Comparison of ENCODE assay signal across 26 cellular contexts in genomic region chr5:73171495-73171894, GRCh38. TPM values are rescaled to one million over a fixed set of nuclear protein-coding genes. Genes with fewer than 3 reads are reported as not detected.
"Had no signal": no experiment of that assay in that cellular context is flagged by ENCODE, and none has a peak within 500 bp of the region (broad histone marks: within the 10 kb centered on the region; RNA-seq: fewer than 3 reads in every experiment).

No MANE protein-coding gene starts in this region.

- H3K27me3 ChIP-seq: hepatocyte, upper lobe of left lung, vagina had no signal

- H3K4me1 ChIP-seq: esophagus squamous epithelium, psoas muscle, tibial artery, upper lobe of left lung, vagina had no signal

- DNase-seq: effector memory CD8-positive, alpha-beta T cell; esophagus squamous epithelium; foreskin fibroblast; head of caudate nucleus; mammary epithelial cell; mucosa of descending colon; naive thymus-derived CD8-positive, alpha-beta T cell; psoas muscle; spleen; stimulated activated CD4-positive, alpha-beta T cell treated with anti-CD3 and anti-CD28 coated beads, Interleukin-15, amount 100 ng/mL, for 24 hours; stimulated activated CD4-positive, alpha-beta T cell treated with anti-CD3 and anti-CD28 coated beads, Interleukin-1b, Interleukin-23, amount 100 ng/mL, for 48 hours; stimulated activated CD4-positive, alpha-beta T cell treated with anti-CD3 and anti-CD28 coated beads, Interleukin-4, amount 100 ng/mL, for 24 hours; tibial artery; upper lobe of left lung had no signal

- H3K4me2 ChIP-seq: hepatocyte had no signal

- H3K9me3 ChIP-seq: esophagus squamous epithelium, mucosa of descending colon, neutrophil, psoas muscle, tibial artery, upper lobe of left lung, vagina had no signal

- ATAC-seq: effector memory CD8-positive, alpha-beta T cell; left lobe of liver; mucosa of descending colon; naive thymus-derived CD8-positive, alpha-beta T cell; psoas muscle; sciatic nerve; stimulated activated memory B cell treated with anti-CD40 and anti-IgM and Interleukin-4, amounts not matched to agents 10 μg/mL and 1 μg/mL and 100 μg/mL, for 72 hours had no signal

- H3K79me2 ChIP-seq: hepatocyte had no signal

- H3K27ac ChIP-seq: epithelial cell of prostate, esophagus squamous epithelium, hepatocyte, neutrophil, psoas muscle, spleen, tibial artery, upper lobe of left lung, vagina had no signal

- H2AFZ ChIP-seq: hepatocyte had no signal

- H3K4me3 ChIP-seq: esophagus squamous epithelium, hepatocyte, mucosa of descending colon, psoas muscle, spleen, tibial artery, upper lobe of left lung, vagina had no signal

- H3K36me3 ChIP-seq: esophagus squamous epithelium, neutrophil, spleen, tibial artery, upper lobe of left lung, vagina had no signal

RNA-seq across cellular contexts. Expression of gene TMEM174, which starts 1.5 kb away (rescaled TPM):
- total RNA-seq: esophagus squamous epithelium; hepatocyte; kidney epithelial cell; left lobe of liver; lower leg skin; mammary epithelial cell; mucosa of descending colon; naive thymus-derived CD8-positive, alpha-beta T cell; osteoblast; psoas muscle; sciatic nerve; skeletal muscle tissue; spleen; temporal lobe; upper lobe of left lung; vagina had no signal

RNA-seq across cellular contexts. Expression of gene TMEM171, which starts 51.1 kb away (rescaled TPM):
- total RNA-seq: naive thymus-derived CD8-positive, alpha-beta T cell; skeletal muscle tissue; vagina had no signal
